ENCODE assay signal across 24 cellular contexts in the genomic region with DNA sequence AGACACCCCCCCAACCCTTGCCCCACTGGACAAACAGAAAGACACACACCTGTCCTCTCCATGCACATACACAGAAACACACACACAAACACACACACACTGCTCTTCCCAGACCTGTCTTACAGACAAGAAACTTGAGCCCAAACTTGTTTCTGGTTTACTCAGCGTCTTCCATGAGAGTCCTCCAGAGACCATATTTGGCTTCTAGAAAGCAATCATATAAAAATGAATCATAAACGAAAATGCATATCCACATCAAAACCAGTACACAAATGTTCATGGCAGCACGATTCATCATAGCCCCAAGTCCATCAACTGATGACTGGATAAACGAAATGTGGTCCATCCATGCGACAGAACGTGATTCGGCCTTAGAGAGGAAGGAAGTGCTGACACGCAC.
DNase-seq lines count a peak whose midpoint lies in the region; ATAC-seq, FAIRE-seq and TF ChIP-seq lines count a peak whose summit lies in the region.
"Had no signal": no experiment of that assay in that cellular context is flagged by ENCODE, and none has a peak within 500 bp of the region (broad histone marks: within the 10 kb centered on the region; RNA-seq: fewer than 3 reads in every experiment).

No MANE protein-coding gene starts in this region.

- H3K4me2 ChIP-seq in BLaER1: peak overlapping the region; percentile 21; the same call in 1 of the 2 replicates
- H3K4me2 ChIP-seq: A549 had no signal

- TF ChIP-seq POLR2A in sigmoid colon (IDR thresholded peaks at IDR 0.05): no peak

- FAIRE-seq in HTR-8/SVneo (lab: Jason Lieb, UNC): peak; percentile 78
- FAIRE-seq: A549, GM12892, H1 had no signal

- no peak for TF ChIP-seq EP300 in sigmoid colon (IDR thresholded peaks at IDR 0.05)

- no peak overlapping the region for H3K9ac ChIP-seq in BLaER1
- H3K9ac ChIP-seq: GM23248 had no signal

- ATAC-seq in lower lobe of right lung (no peak), HG02763 (IDR thresholded peaks at IDR 0.05; ENCODE audit: unreplicated experiment) (no peak)
- ATAC-seq: A549 had no signal

- H3K27me3 ChIP-seq in BLaER1 (no peaks in the 10 kb centered on the region), sigmoid colon (no peaks in the 10 kb centered on the region), lower lobe of right lung (ENCODE audit: low read depth) (no peaks in the 10 kb centered on the region)
- H3K27me3 ChIP-seq: BE2C had no signal

- WGBS in sigmoid colon, 2 donors: 92 to 95% methylated on average over 8 of the region's 8 CpGs

- H3K4me3 ChIP-seq in BLaER1 (no peak overlapping the region), epithelial cell of esophagus (ENCODE audit: low read length) (no peak overlapping the region), sigmoid colon (no peak overlapping the region), lower lobe of right lung (no peak overlapping the region)
- H3K4me3 ChIP-seq: A549, GM23248 had no signal

- DNase-seq in HTR-8/SVneo (ENCODE audit: insufficient read length, low spot score) (no peak), epithelial cell of esophagus (ENCODE audit: low read depth) (peak; percentile 33), sigmoid colon (peak; percentile 34), lower lobe of right lung (no peak)
- no peak for DNase-seq in stimulated activated CD4-positive, alpha-beta T cell treated with anti-CD3 and anti-CD28 coated beads, Interleukin-4, amount 100 ng/mL, for 4 hours
- DNase-seq: 8988T; ACHN; AML-193; BE2C; C1 segment of cervical spinal cord; Calu3; CD4-positive, alpha-beta memory T cell; COR-L47; DMS53; DMS79 treated with DMSO at 0.1 percent for 48 hours; GF-D8; GM23248; H7; HFFc6 had no signal

- H3K4me1 ChIP-seq in BLaER1 (peaks cover 13% of the 10 kb centered on the region), sigmoid colon (no peaks in the 10 kb centered on the region), lower lobe of right lung (no peaks in the 10 kb centered on the region)
- H3K4me1 ChIP-seq: A549, BE2C had no signal

- intact Hi-C loops in sigmoid colon (cut with DNase I): no loop called here
- intact Hi-C loops in lower lobe of right lung (cut with DNase I): no loop called here

- H3K9me3 ChIP-seq in BLaER1 (peaks cover 19% of the 10 kb centered on the region), sigmoid colon (no peaks in the 10 kb centered on the region), lower lobe of right lung (no peaks in the 10 kb centered on the region)
- H3K9me3 ChIP-seq: BE2C had no signal

- no peaks in the 10 kb centered on the region for H4K20me1 ChIP-seq in BLaER1

- no peak overlapping the region for H3K27ac ChIP-seq in BLaER1
- H3K27ac ChIP-seq in sigmoid colon: no peak overlapping the region
- H3K27ac ChIP-seq in lower lobe of right lung: no peak overlapping the region
- H3K27ac ChIP-seq: A549, GM23248 had no signal

- H3K36me3 ChIP-seq in BLaER1 (no peaks in the 10 kb centered on the region), sigmoid colon (no peaks in the 10 kb centered on the region), lower lobe of right lung (no peaks in the 10 kb centered on the region)
- H3K36me3 ChIP-seq: BE2C had no signal

- TF ChIP-seq CTCF in epithelial cell of esophagus (IDR thresholded peaks at IDR 0.05; ENCODE audit: insufficient read depth, low read depth, low read length, missing control alignments) (no peak), sigmoid colon (IDR thresholded peaks at IDR 0.05) (no peak), lower lobe of right lung (IDR thresholded peaks at IDR 0.05) (no peak)

Comparison
In these comparisons a context has a peak if more than half of its experiments do, and no peak if none do; other contexts are left out.
1. DNase-seq: peak in epithelial cell of esophagus (single experiment) and sigmoid colon (single experiment); none in HTR-8/SVneo (single experiment), stimulated activated CD4-positive, alpha-beta T cell treated with anti-CD3 and anti-CD28 coated beads, Interleukin-4, amount 100 ng/mL, for 4 hours (0 of 2) and lower lobe of right lung (single experiment).